In the genomic region with DNA sequence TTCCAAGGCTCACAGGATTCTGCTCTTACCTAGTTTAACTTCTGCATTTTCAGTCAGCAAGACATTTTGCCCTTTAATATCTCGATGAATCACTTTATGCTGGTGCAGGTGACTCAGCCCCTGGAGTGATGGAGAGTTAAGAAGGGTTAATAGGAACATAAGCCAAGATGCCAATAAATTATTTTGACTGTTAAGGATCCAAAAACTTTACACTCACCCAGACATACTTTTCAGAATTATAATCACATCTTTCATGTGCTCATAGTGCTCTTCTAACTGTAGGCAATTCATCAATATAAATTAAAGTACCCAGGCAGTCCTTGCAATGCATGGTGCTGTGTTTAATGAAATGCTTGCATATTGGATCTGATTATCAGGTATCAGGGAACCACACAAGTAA, we compare ENCODE assay signal across 19 cellular contexts.
DNase-seq lines count a peak whose midpoint lies in the region; FAIRE-seq and TF ChIP-seq lines count a peak whose summit lies in the region.
"Had no signal": no experiment of that assay in that cellular context is flagged by ENCODE, and none has a peak within 500 bp of the region (broad histone marks: within the 10 kb centered on the region; RNA-seq: fewer than 3 reads in every experiment).

No MANE protein-coding gene starts in this region.

- no peak overlapping the region for H2AFZ ChIP-seq in SK-N-SH (ENCODE audit: low read depth)

- no peaks in the 10 kb centered on the region; the same call in 1 of the 2 replicates for H3K79me2 ChIP-seq in SK-N-SH (ENCODE audit: insufficient read depth)

- 11% methylated on average over 1 of the region's 1 CpG for WGBS in SK-N-SH (ENCODE audit: low lambda C conversion rate)

- H3F3A ChIP-seq in SK-N-SH (replicated peaks; ENCODE audit: insufficient read depth): peaks cover 25% of the 10 kb centered on the region

- peaks cover 12 to 14% of the 10 kb centered on the region in 2 experiments for H3K4me1 ChIP-seq in SK-N-SH (ENCODE audit: control insufficient read depth in 1 of 2, insufficient read depth in 2 of 2, low read depth in 1 of 2, low read length in 1 of 2)

- peak overlapping the region in 1 of 2 experiments; percentile 95; a peak in 3 of 4 replicates for H3K27ac ChIP-seq in SK-N-SH (ENCODE audit: low read depth in 2 of 2, low read length in 1 of 2)
- H3K27ac ChIP-seq: esophagus muscularis mucosa, lower lobe of right lung, Peyer's patch had no signal

- peaks cover 41% of the 10 kb centered on the region for H3K4me1 Mint-ChIP-seq in activated CD4-positive, alpha-beta memory T cell treated with anti-CD3 and anti-CD28 coated beads for 36 hours (ENCODE audit: low read depth)
- H3K4me1 Mint-ChIP-seq in activated CD4-positive, alpha-beta memory T cell treated with anti-CD3 and anti-CD28 coated beads, Interleukin-2, amount 10 ng/mL, durations not matched to agents 7 days and 5 days: peaks cover 45% of the 10 kb centered on the region
- H3K4me1 Mint-ChIP-seq: activated B cell treated with CpG ODN at 0.5 μM for 24 hours had no signal

- TF ChIP-seq EP300 in SK-N-SH (IDR thresholded peaks at IDR 0.05; ENCODE audit: borderline replicate concordance in 1 of 2, low read depth in 1 of 2, low read length in 1 of 2): peak in 1 of 2 experiments; percentile 93; a peak in 3 of 4 replicates

- no peak overlapping the region; the same call in 1 of the 2 replicates for H3K9ac ChIP-seq in SK-N-SH

- H3K4me3 ChIP-seq in SK-N-SH (ENCODE audit: low read depth in 2 of 2, low read length in 1 of 2): no peak overlapping the region
- H3K4me3 ChIP-seq: esophagus muscularis mucosa, lower lobe of right lung, Peyer's patch had no signal

- TF ChIP-seq CTCF in SK-N-SH (IDR thresholded peaks at IDR 0.05): no peak

- H3K4me3 Mint-ChIP-seq in activated CD4-positive, alpha-beta memory T cell treated with anti-CD3 and anti-CD28 coated beads for 36 hours: no peak overlapping the region
- H3K4me3 Mint-ChIP-seq in activated CD4-positive, alpha-beta memory T cell treated with anti-CD3 and anti-CD28 coated beads, Interleukin-2, amount 10 ng/mL, durations not matched to agents 7 days and 5 days: no peak overlapping the region
- H3K4me3 Mint-ChIP-seq: activated B cell treated with CpG ODN at 0.5 μM for 24 hours; T-helper 1 cell treated with Interleukin-12 subunit alpha and Interleukin-12 subunit beta and Interleukin-4 antibody, amounts not matched to agents 30 μg/mL and 1 μg/mL, for 36 hours had no signal

- H3K9me3 Mint-ChIP-seq in activated CD4-positive, alpha-beta memory T cell treated with anti-CD3 and anti-CD28 coated beads for 36 hours: no peaks in the 10 kb centered on the region
- no peaks in the 10 kb centered on the region for H3K9me3 Mint-ChIP-seq in activated CD4-positive, alpha-beta memory T cell treated with anti-CD3 and anti-CD28 coated beads, Interleukin-2, amount 10 ng/mL, durations not matched to agents 7 days and 5 days
- H3K9me3 Mint-ChIP-seq: activated B cell treated with CpG ODN at 0.5 μM for 24 hours; activated naive CD4-positive, alpha-beta T cell treated with anti-CD3 and anti-CD28 coated beads, Interleukin-2, amount 50 U/mL, for 72 hours; T-helper 1 cell treated with Interleukin-12 subunit alpha and Interleukin-12 subunit beta and Interleukin-4 antibody, amounts not matched to agents 30 μg/mL and 1 μg/mL, for 36 hours had no signal

- H3K9me3 ChIP-seq in SK-N-SH: no peaks in the 10 kb centered on the region
- H3K9me3 ChIP-seq: esophagus muscularis mucosa, lower lobe of right lung, Peyer's patch had no signal

- intact Hi-C loops in activated CD4-positive, alpha-beta memory T cell treated with anti-CD3 and anti-CD28 coated beads for 36 hours (cut with micrococcal nuclease): no loop called here

- H3K27me3 ChIP-seq in SK-N-SH (ENCODE audit: insufficient read depth): no peaks in the 10 kb centered on the region
- H3K27me3 ChIP-seq: esophagus muscularis mucosa, Peyer's patch had no signal

- CTCF ChIA-PET in activated CD4-positive, alpha-beta memory T cell treated with anti-CD3 and anti-CD28 coated beads for 36 hours (lab: Charles Lee): no interaction called here
- CTCF ChIA-PET in activated CD4-positive, alpha-beta memory T cell treated with anti-CD3 and anti-CD28 coated beads, Interleukin-2, amount 10 ng/mL, durations not matched to agents 7 days and 5 days (lab: Charles Lee): no interaction called here
- CTCF ChIA-PET in SK-N-SH (lab: Yijun Ruan, JAX): interaction anchor here (1.2 to 5.8 kb wide), 2 partner anchors 272 to 375 kb away, joined by 3 to 56 read pairs; no protein-coding TSS in a partner anchor

- TF ChIP-seq POLR2A in H54 (IDR thresholded peaks at IDR 0.05; ENCODE audit: low read depth, low read length): no peak

- H3K27ac Mint-ChIP-seq in activated CD4-positive, alpha-beta memory T cell treated with anti-CD3 and anti-CD28 coated beads for 36 hours: no peak overlapping the region
- H3K27ac Mint-ChIP-seq in activated CD4-positive, alpha-beta memory T cell treated with anti-CD3 and anti-CD28 coated beads, Interleukin-2, amount 10 ng/mL, durations not matched to agents 7 days and 5 days: no peak overlapping the region
- H3K27ac Mint-ChIP-seq: activated B cell treated with CpG ODN at 0.5 μM for 24 hours; T-helper 1 cell treated with Interleukin-12 subunit alpha and Interleukin-12 subunit beta and Interleukin-4 antibody, amounts not matched to agents 30 μg/mL and 1 μg/mL, for 36 hours had no signal

- TF ChIP-seq RAD21 in SK-N-SH (IDR thresholded peaks at IDR 0.05; ENCODE audit: low read length): no peak

- POLR2A ChIA-PET in activated CD4-positive, alpha-beta memory T cell treated with anti-CD3 and anti-CD28 coated beads for 36 hours (lab: Charles Lee): no interaction called here
- POLR2A ChIA-PET in activated CD4-positive, alpha-beta memory T cell treated with anti-CD3 and anti-CD28 coated beads, Interleukin-2, amount 10 ng/mL, durations not matched to agents 7 days and 5 days (lab: Charles Lee): no interaction called here
- POLR2A ChIA-PET in SK-N-SH (lab: Yijun Ruan, JAX): no interaction called here

- FAIRE-seq in H54 (lab: Jason Lieb, UNC): peak; percentile 91
- FAIRE-seq: A204.1 had no signal

- peaks cover 14% of the 10 kb centered on the region for H3K36me3 Mint-ChIP-seq in activated CD4-positive, alpha-beta memory T cell treated with anti-CD3 and anti-CD28 coated beads for 36 hours
- peaks cover 48% of the 10 kb centered on the region for H3K36me3 Mint-ChIP-seq in activated CD4-positive, alpha-beta memory T cell treated with anti-CD3 and anti-CD28 coated beads, Interleukin-2, amount 10 ng/mL, durations not matched to agents 7 days and 5 days (ENCODE audit: low read depth)

- H3K27me3 Mint-ChIP-seq in activated CD4-positive, alpha-beta memory T cell treated with anti-CD3 and anti-CD28 coated beads for 36 hours: no peaks in the 10 kb centered on the region
- no peaks in the 10 kb centered on the region for H3K27me3 Mint-ChIP-seq in activated CD4-positive, alpha-beta memory T cell treated with anti-CD3 and anti-CD28 coated beads, Interleukin-2, amount 10 ng/mL, durations not matched to agents 7 days and 5 days
- H3K27me3 Mint-ChIP-seq: activated B cell treated with CpG ODN at 0.5 μM for 24 hours had no signal

- no peaks in the 10 kb centered on the region for H4K20me1 ChIP-seq in SK-N-SH (ENCODE audit: insufficient read depth)

- no peak overlapping the region for H3K4me2 ChIP-seq in SK-N-SH

- H3K9me2 ChIP-seq in SK-N-SH: no peaks in the 10 kb centered on the region

- no peaks in the 10 kb centered on the region for H3K36me3 ChIP-seq in SK-N-SH (replicated peaks in 1 of 2; ENCODE audit: control insufficient read depth in 1 of 2, insufficient read depth in 2 of 2, low read length in 1 of 2)
- H3K36me3 ChIP-seq: esophagus muscularis mucosa, lower lobe of right lung, Peyer's patch had no signal

- peak; percentile 17 for DNase-seq in activated CD4-positive, alpha-beta memory T cell treated with anti-CD3 and anti-CD28 coated beads for 36 hours
- no peak for DNase-seq in activated CD4-positive, alpha-beta memory T cell treated with anti-CD3 and anti-CD28 coated beads, Interleukin-2, amount 10 ng/mL, durations not matched to agents 7 days and 5 days
- no peak for DNase-seq in H54 (ENCODE audit: insufficient read length, low spot score)
- no peak for DNase-seq in SK-N-SH
- DNase-seq in glomerular visceral epithelial cell (ENCODE audit: extremely low spot score): peak; percentile 58
- no peak for DNase-seq in kidney glomerular epithelial cell (lab: John Stamatoyannopoulos, UW)
- no peak for DNase-seq in mesenteric fat pad (ENCODE audit: low spot score)
- no peak for DNase-seq in DMS53 treated with DMSO at 0.1 percent for 48 hours (lab: John Stamatoyannopoulos, UW; ENCODE audit: unreplicated experiment)
- DNase-seq: activated B cell treated with CpG ODN at 0.5 μM for 24 hours, C1 segment of cervical spinal cord, DMS153, lower lobe of right lung, NCI-H1436 treated with DMSO at 0.1 percent for 48 hours, NCI-H2171 treated with DMSO at 0.1 percent for 48 hours, Peyer's patch had no signal

TF ChIP-seq in SK-N-SH, 30 proteins besides CTCF, POLR2A, EP300 and RAD21 (continues in another document):
- TF ChIP-seq POLR2AphosphoS5 (IDR thresholded peaks at IDR 0.05; ENCODE audit: low read depth, low read length): peak; percentile 43; the same call in 1 of the 2 replicates
- TF ChIP-seq, protein P1, sequence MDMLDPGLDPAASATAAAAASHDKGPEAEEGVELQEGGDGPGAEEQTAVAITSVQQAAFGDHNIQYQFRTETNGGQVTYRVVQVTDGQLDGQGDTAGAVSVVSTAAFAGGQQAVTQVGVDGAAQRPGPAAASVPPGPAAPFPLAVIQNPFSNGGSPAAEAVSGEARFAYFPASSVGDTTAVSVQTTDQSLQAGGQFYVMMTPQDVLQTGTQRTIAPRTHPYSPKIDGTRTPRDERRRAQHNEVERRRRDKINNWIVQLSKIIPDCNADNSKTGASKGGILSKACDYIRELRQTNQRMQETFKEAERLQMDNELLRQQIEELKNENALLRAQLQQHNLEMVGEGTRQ (IDR thresholded peaks at IDR 0.05; ENCODE audit: borderline replicate concordance, low read depth, low read length): no peak
- TF ChIP-seq SMC3 (IDR thresholded peaks at IDR 0.05; ENCODE audit: low read depth, low read length): no peak
- TF ChIP-seq NFIC (IDR thresholded peaks at IDR 0.05; ENCODE audit: borderline replicate concordance): peak; percentile 96
- TF ChIP-seq YY1 (IDR thresholded peaks at IDR 0.05; ENCODE audit: low read depth): no peak
- TF ChIP-seq ELF1 (IDR thresholded peaks at IDR 0.05): peak; percentile 17; the same call in 1 of the 2 replicates
- TF ChIP-seq MEF2A (IDR thresholded peaks at IDR 0.05; ENCODE audit: borderline replicate concordance, low read depth): peak; percentile 63; the same call in 1 of the 2 replicates

Comparison
In these comparisons a context has a peak if more than half of its experiments do, and no peak if none do; other contexts are left out.
1. DNase-seq: peak in activated CD4-positive, alpha-beta memory T cell treated with anti-CD3 and anti-CD28 coated beads for 36 hours (single experiment) and glomerular visceral epithelial cell (single experiment); none in activated CD4-positive, alpha-beta memory T cell treated with anti-CD3 and anti-CD28 coated beads, Interleukin-2, amount 10 ng/mL, durations not matched to agents 7 days and 5 days (single experiment), H54 (single experiment), SK-N-SH (single experiment), kidney glomerular epithelial cell (single experiment), mesenteric fat pad (single experiment) and DMS53 treated with DMSO at 0.1 percent for 48 hours (single experiment).